Comparison of ENCODE assay signal across 7 cellular contexts in genomic region chrY:5761403-5761802, GRCh38.
DNase-seq lines count a peak whose midpoint lies in the region; FAIRE-seq and TF ChIP-seq lines count a peak whose summit lies in the region.
"Not testable (repeated sequence)": the region's sequence is repeated elsewhere in the genome, so short reads cannot be mapped to it uniquely, and the experiment has no call there.

No MANE protein-coding gene starts in this region.

- WGBS in H1 (ENCODE audit: extremely low coverage in 1 of 2, insufficient coverage in 1 of 2, insufficient read length in 1 of 2, insufficient replicate concordance in 2 of 2, low coverage in 1 of 2, low lambda C conversion rate in 2 of 2, missing lambda C conversion rate in 1 of 2), 2 experiments, result 57% methylated on average over 1 of the region's 3 CpGs; no CpG with 5 or more reads in 1 of the 2 experiments
- 80% methylated on average over 1 of the region's 3 CpGs; no CpG with 5 or more reads in 1 of the 2 donors for WGBS in testis, 2 donors

- H3K9me3 ChIP-seq in DOHH2 (ENCODE audit: control insufficient read depth, insufficient read depth, low read length); OCI-LY1 (ENCODE audit: low read length); H1 (ENCODE audit: insufficient read depth in 2 of 2, low read depth in 1 of 2, low read length in 1 of 2); testis: not testable (repeated sequence)

- not testable (repeated sequence) for H3F3A ChIP-seq in DOHH2 (ENCODE audit: control insufficient read depth, insufficient read depth); OCI-LY1 (ENCODE audit: insufficient read depth, low read length)

- H3K4me3 ChIP-seq in DOHH2 (ENCODE audit: low read length), result 0 out of 2 replicates have a peak overlapping the region, but pooled peaks have one; percentile 20
- H3K4me3 ChIP-seq in LNCaP clone FGC (ENCODE audit: low read depth, low read length); H1 (ENCODE audit: extremely low read depth in 1 of 4, insufficient read depth in 2 of 4, low read depth in 3 of 4, low read length in 4 of 4); testis: not testable (repeated sequence)
- peak overlapping the region; percentile 36 for H3K4me3 ChIP-seq in OCI-LY1 (ENCODE audit: low read depth, low read length, poor library complexity, severe bottlenecking)

- not testable (repeated sequence) for H2AK5ac ChIP-seq in H1 (ENCODE audit: low read depth, low read length)

- H4K5ac ChIP-seq in H1 (ENCODE audit: insufficient read length, low read depth, low read length), result not testable (repeated sequence)

- TF ChIP-seq CTCF in DOHH2 (IDR thresholded peaks at IDR 0.05; ENCODE audit: low read depth, low read length, poor library complexity, severe bottlenecking); testis (IDR thresholded peaks at IDR 0.05): not testable (repeated sequence)
- TF ChIP-seq CTCF in LNCaP clone FGC (IDR thresholded peaks at IDR 0.05; ENCODE audit: control insufficient read depth, extremely low read depth, insufficient read depth), result peak; percentile 61
- peak; percentile 16; the same call in 1 of the 2 replicates for TF ChIP-seq CTCF in OCI-LY1 (IDR thresholded peaks at IDR 0.05; ENCODE audit: low read length)
- TF ChIP-seq CTCF in VCaP (conservative IDR thresholded peaks at IDR 0.05), result peak; percentile 47
- TF ChIP-seq CTCF in H1 (IDR thresholded peaks at IDR 0.05; ENCODE audit: control extremely low read depth in 1 of 3, insufficient read depth in 1 of 3, low read depth in 1 of 3, low read length in 3 of 3), result peak in 2 of 3 experiments; percentile 7 to 22; a peak in 3 of 4 replicates

- H3K23ac ChIP-seq in H1 (ENCODE audit: insufficient read length), result not testable (repeated sequence)

- peak overlapping the region; percentile 38; the same call in 1 of the 2 replicates for H3K9ac ChIP-seq in OCI-LY1 (ENCODE audit: low read length)
- not testable (repeated sequence) for H3K9ac ChIP-seq in H1 (replicated peaks in 1 of 4; ENCODE audit: extremely low read depth in 1 of 4, low read depth in 3 of 4, low read length in 3 of 4)

- peaks cover 14% of the 10 kb centered on the region for H3K4me1 ChIP-seq in DOHH2 (ENCODE audit: control insufficient read depth, low read length)
- peaks cover 26% of the 10 kb centered on the region for H3K4me1 ChIP-seq in OCI-LY1 (ENCODE audit: insufficient read depth, low read length, severe bottlenecking)
- H3K4me1 ChIP-seq in H1 (replicated peaks in 1 of 4; ENCODE audit: control insufficient read depth in 3 of 4, insufficient read depth in 4 of 4, low read length in 3 of 4); testis: not testable (repeated sequence)

- not testable (repeated sequence) for TF ChIP-seq EP300 in H1 (IDR thresholded peaks at IDR 0.05; ENCODE audit: borderline replicate concordance in 1 of 2, low read depth in 2 of 2, low read length in 2 of 2)

- H3K23me2 ChIP-seq in H1 (ENCODE audit: low read depth, low read length), result not testable (repeated sequence)

- H2BK12ac ChIP-seq in H1 (ENCODE audit: low read depth, low read length), result not testable (repeated sequence)

- not testable (repeated sequence) for H4K91ac ChIP-seq in H1 (replicated peaks; ENCODE audit: insufficient read length, low read length)

- intact Hi-C loops in testis (cut with DNase I; ENCODE audit: low total_unique reads), result not testable (repeated sequence)

- H2BK15ac ChIP-seq in H1 (ENCODE audit: low read length), result not testable (repeated sequence)

- not testable (repeated sequence) for H3K79me2 ChIP-seq in DOHH2 (ENCODE audit: control insufficient read depth, low read length); OCI-LY1 (ENCODE audit: insufficient read depth, low read length); H1 (ENCODE audit: control insufficient read depth in 1 of 2, insufficient read depth in 2 of 2, low read length in 2 of 2)

- not testable (repeated sequence) for TF ChIP-seq POLR2A in H1 (IDR thresholded peaks at IDR 0.05; ENCODE audit: control extremely low read depth in 1 of 2, low read depth in 2 of 2, low read length in 2 of 2); testis (IDR thresholded peaks at IDR 0.05)

- TF ChIP-seq RAD21 in H1 (IDR thresholded peaks at IDR 0.05 in 1 of 2, conservative IDR thresholded peaks at IDR 0.05 in 1 of 2; ENCODE audit: low read depth in 2 of 2, low read length in 2 of 2), result peak; percentile 31 to 39

- not testable (repeated sequence) for H3K14ac ChIP-seq in H1 (ENCODE audit: insufficient read length)

- H3K27ac ChIP-seq in DOHH2 (ENCODE audit: low read depth, low read length), result peak overlapping the region; percentile 49
- H3K27ac ChIP-seq in OCI-LY1 (ENCODE audit: low read depth, low read length, poor library complexity, severe bottlenecking), result peak overlapping the region; percentile 94
- not testable (repeated sequence) for H3K27ac ChIP-seq in VCaP; H1 (ENCODE audit: low read depth, low read length); testis

- H3K4me2 ChIP-seq in DOHH2 (ENCODE audit: low read length), result peak overlapping the region; percentile 41; the same call in 1 of the 2 replicates
- peak overlapping the region; percentile 51 for H3K4me2 ChIP-seq in OCI-LY1 (ENCODE audit: low read length)
- not testable (repeated sequence) for H3K4me2 ChIP-seq in H1 (ENCODE audit: insufficient read depth in 1 of 2, low read depth in 2 of 2, low read length in 2 of 2)

- POLR2A ChIA-PET in H1 (lab: Charles Lee; ENCODE audit: partially characterized antibody), result not testable (repeated sequence)

- not testable (repeated sequence) for H3K27me3 ChIP-seq in DOHH2 (ENCODE audit: control insufficient read depth, low read length); OCI-LY1 (ENCODE audit: insufficient read depth, low read length); H1 (replicated peaks in 1 of 4; ENCODE audit: control insufficient read depth in 3 of 4, extremely low read depth in 1 of 4, insufficient read depth in 3 of 4, low read length in 3 of 4); testis

- FAIRE-seq in H1 (lab: Jason Lieb, UNC), result not testable (repeated sequence)

- H3K36me3 ChIP-seq in DOHH2 (ENCODE audit: control insufficient read depth, low read length); OCI-LY1 (ENCODE audit: insufficient read depth, low read length); H1 (ENCODE audit: control insufficient read depth in 2 of 4, insufficient read depth in 4 of 4, low read length in 3 of 4); testis (ENCODE audit: low read depth, missing control alignments): not testable (repeated sequence)

- H2AFZ ChIP-seq in OCI-LY1 (ENCODE audit: low read length); H1 (ENCODE audit: low read length): not testable (repeated sequence)

- not testable (repeated sequence) for H4K20me1 ChIP-seq in DOHH2 (ENCODE audit: control insufficient read depth, insufficient read depth, low read depth, low read length); OCI-LY1 (ENCODE audit: insufficient read depth, low read length); H1 (replicated peaks in 1 of 2; ENCODE audit: control insufficient read depth in 1 of 2, insufficient read depth in 2 of 2, low read length in 2 of 2)

- not testable (repeated sequence) for H2BK120ac ChIP-seq in H1 (replicated peaks; ENCODE audit: low read depth, low read length)

- not testable (repeated sequence) for H4K8ac ChIP-seq in H1 (ENCODE audit: extremely low read depth, insufficient read depth, low read length)

- H3K18ac ChIP-seq in H1 (ENCODE audit: extremely low read depth, low read length), result not testable (repeated sequence)

- not testable (repeated sequence) for H3K9me2 ChIP-seq in DOHH2 (replicated peaks; ENCODE audit: control insufficient read depth, low read length); OCI-LY1 (ENCODE audit: low read depth, low read length)

- H2BK5ac ChIP-seq in H1 (ENCODE audit: low read depth, low read length), result not testable (repeated sequence)

- not testable (repeated sequence) for H3K79me1 ChIP-seq in H1 (ENCODE audit: low read depth, low read length)

- not testable (repeated sequence) for H3K56ac ChIP-seq in H1 (replicated peaks; ENCODE audit: insufficient read length, low read depth, low read length)

- CTCF ChIA-PET in H1 (lab: Charles Lee; ENCODE audit: partially characterized antibody), result not testable (repeated sequence)

- not testable (repeated sequence) for H2BK20ac ChIP-seq in H1 (ENCODE audit: low read length)

- not testable (repeated sequence) for H3K4ac ChIP-seq in H1 (replicated peaks; ENCODE audit: insufficient read length, low read depth, low read length)

- DNase-seq in LNCaP clone FGC (ENCODE audit: low read depth) (peak; percentile 21), iPS DF 19.7 (ENCODE audit: low read depth, low spot score) (peak; percentile 5), testis (peak; percentile 25)
- not testable (repeated sequence) for DNase-seq in H1 (ENCODE audit: low read depth in 1 of 2, low spot score in 2 of 2)
